In genomic region chr1:56577859-56578663, GRCh38 we compare ENCODE assay signal across 8 cellular contexts. TPM values are rescaled to one million over a fixed set of nuclear protein-coding genes. Genes with fewer than 3 reads are reported as not detected.
A peak's percentile ranks its signal among the peaks of the same experiment; 100 is the strongest.
DNase-seq lines count a peak whose midpoint lies in the region; ATAC-seq and TF ChIP-seq lines count a peak whose summit lies in the region.

No MANE protein-coding gene starts in this region.

- H3K4me1 ChIP-seq in esophagus squamous epithelium: peaks cover 9 to 60% (median 33%) of the 10 kb centered on the region in 3 donors

- intact Hi-C loops in esophagus squamous epithelium (cut with DNase I): no loop called here

- 2 to 11% methylated on average over 26 to 27 of the region's 40 CpGs for WGBS in esophagus squamous epithelium, 2 donors

- DNase-seq in SIG-M5 treated with dmso at 0.1 percent for 504 hours (lab: John Stamatoyannopoulos, UW; ENCODE audit: unreplicated experiment): peak; percentile 30
- DNase-seq in SIG-M5 (lab: John Stamatoyannopoulos, UW): no peak
- peak; percentile 29 for DNase-seq in T1000 (lab: John Stamatoyannopoulos, UW)
- DNase-seq in esophagus squamous epithelium (lab: John Stamatoyannopoulos, UW): peak; percentile 12
- DNase-seq in myocyte (ENCODE audit: low read depth): peak; percentile 63

- H3K36me3 ChIP-seq in esophagus squamous epithelium: no peaks in the 10 kb centered on the region

- ATAC-seq in HG03469 (IDR thresholded peaks at IDR 0.05; ENCODE audit: unreplicated experiment): no peak
- ATAC-seq in HG03378 (IDR thresholded peaks at IDR 0.05; ENCODE audit: unreplicated experiment): no peak

- H3K27ac ChIP-seq in esophagus squamous epithelium: peak overlapping the region; percentile 92 to 97 (median 94)

- H3K27me3 ChIP-seq in esophagus squamous epithelium: peaks cover 0 to 13% (median 0%) of the 10 kb centered on the region in 4 donors

- peak overlapping the region in 2 of 3 donors; percentile 41 to 47 for H3K27ac Mint-ChIP-seq in IgD-negative memory B cell

- H3K4me3 Mint-ChIP-seq in IgD-negative memory B cell: peak overlapping the region; percentile 94 to 98 (median 96)

- TF ChIP-seq CTCF in esophagus squamous epithelium (IDR thresholded peaks at IDR 0.05): no peak

- peak in 1 of 4 donors; percentile 35 for TF ChIP-seq POLR2A in esophagus squamous epithelium (IDR thresholded peaks at IDR 0.05)

- H3K27me3 Mint-ChIP-seq in IgD-negative memory B cell: peaks cover 5% of the 10 kb centered on the region

- no peaks in the 10 kb centered on the region for H3K36me3 Mint-ChIP-seq in IgD-negative memory B cell

- peak overlapping the region; percentile 76 to 96 (median 85) for H3K4me3 ChIP-seq in esophagus squamous epithelium

- H3K9me3 Mint-ChIP-seq in IgD-negative memory B cell: no peaks in the 10 kb centered on the region

- H3K4me1 Mint-ChIP-seq in IgD-negative memory B cell: peaks cover 32 to 45% (median 36%) of the 10 kb centered on the region in 3 donors

- H3K9me3 ChIP-seq in esophagus squamous epithelium: no peaks in the 10 kb centered on the region

RNA-seq across cellular contexts. Expression of gene PLPP3, which starts 1.3 kb away (rescaled TPM):
- 2.0 TPM for polyA plus RNA-seq in IgD-negative memory B cell
- total RNA-seq in esophagus squamous epithelium: 100 to 1,000 TPM in 1 of 4 donors, 10 to 100 TPM in 3; 16.5 to 116 (median 33.5) TPM
- 8.5 and 27.5 TPM in 2 replicates for total RNA-seq in myocyte
- 6.4 TPM for polyA plus RNA-seq in myocyte (2012)
